Comparison of ENCODE assay signal across 2 cellular contexts in the genomic region with DNA sequence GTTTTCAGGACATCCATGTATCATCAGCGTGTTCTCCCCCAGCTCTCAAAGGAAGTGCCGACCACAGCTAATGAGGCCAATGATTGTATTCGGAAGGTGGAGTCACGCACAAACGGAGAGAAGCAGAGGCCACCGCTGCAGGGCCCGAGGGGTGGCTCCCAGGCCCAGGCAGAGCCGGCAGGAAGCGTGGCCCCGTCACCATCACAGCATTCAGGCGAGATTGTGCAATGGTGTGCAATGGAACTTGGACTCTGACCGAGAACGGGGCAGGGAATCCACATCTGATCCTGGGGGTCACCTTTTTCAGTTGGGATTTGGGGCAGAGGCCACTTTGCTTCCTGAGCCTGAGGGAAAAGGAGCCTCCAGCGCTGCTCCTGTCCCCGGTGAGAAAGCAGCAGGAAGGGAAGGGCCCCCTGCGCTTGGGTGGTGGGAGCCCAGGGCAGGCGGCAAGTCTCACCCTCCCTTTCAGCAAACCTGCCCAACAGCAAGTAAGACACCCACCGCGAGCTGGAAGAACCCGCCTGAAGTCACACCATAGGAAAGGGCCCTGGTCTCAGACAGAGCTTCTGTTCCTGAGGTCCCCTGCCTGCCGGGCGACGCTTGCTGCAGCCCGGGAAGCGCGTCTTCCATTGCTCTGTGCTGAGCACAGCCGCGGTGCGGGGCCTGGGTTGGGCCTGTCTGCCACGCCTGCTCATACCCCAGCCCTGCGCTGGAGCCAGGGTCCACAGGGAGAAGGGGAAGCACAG.
A peak's percentile ranks its signal among the peaks of the same experiment; 100 is the strongest.
TF ChIP-seq lines count a peak whose summit lies in the region.

No MANE protein-coding gene starts in this region.

TF ChIP-seq in GM23338, 12 proteins besides CTCF, POLR2A, EP300 and RAD21 (continued from another document):
- TF ChIP-seq, protein P1, sequence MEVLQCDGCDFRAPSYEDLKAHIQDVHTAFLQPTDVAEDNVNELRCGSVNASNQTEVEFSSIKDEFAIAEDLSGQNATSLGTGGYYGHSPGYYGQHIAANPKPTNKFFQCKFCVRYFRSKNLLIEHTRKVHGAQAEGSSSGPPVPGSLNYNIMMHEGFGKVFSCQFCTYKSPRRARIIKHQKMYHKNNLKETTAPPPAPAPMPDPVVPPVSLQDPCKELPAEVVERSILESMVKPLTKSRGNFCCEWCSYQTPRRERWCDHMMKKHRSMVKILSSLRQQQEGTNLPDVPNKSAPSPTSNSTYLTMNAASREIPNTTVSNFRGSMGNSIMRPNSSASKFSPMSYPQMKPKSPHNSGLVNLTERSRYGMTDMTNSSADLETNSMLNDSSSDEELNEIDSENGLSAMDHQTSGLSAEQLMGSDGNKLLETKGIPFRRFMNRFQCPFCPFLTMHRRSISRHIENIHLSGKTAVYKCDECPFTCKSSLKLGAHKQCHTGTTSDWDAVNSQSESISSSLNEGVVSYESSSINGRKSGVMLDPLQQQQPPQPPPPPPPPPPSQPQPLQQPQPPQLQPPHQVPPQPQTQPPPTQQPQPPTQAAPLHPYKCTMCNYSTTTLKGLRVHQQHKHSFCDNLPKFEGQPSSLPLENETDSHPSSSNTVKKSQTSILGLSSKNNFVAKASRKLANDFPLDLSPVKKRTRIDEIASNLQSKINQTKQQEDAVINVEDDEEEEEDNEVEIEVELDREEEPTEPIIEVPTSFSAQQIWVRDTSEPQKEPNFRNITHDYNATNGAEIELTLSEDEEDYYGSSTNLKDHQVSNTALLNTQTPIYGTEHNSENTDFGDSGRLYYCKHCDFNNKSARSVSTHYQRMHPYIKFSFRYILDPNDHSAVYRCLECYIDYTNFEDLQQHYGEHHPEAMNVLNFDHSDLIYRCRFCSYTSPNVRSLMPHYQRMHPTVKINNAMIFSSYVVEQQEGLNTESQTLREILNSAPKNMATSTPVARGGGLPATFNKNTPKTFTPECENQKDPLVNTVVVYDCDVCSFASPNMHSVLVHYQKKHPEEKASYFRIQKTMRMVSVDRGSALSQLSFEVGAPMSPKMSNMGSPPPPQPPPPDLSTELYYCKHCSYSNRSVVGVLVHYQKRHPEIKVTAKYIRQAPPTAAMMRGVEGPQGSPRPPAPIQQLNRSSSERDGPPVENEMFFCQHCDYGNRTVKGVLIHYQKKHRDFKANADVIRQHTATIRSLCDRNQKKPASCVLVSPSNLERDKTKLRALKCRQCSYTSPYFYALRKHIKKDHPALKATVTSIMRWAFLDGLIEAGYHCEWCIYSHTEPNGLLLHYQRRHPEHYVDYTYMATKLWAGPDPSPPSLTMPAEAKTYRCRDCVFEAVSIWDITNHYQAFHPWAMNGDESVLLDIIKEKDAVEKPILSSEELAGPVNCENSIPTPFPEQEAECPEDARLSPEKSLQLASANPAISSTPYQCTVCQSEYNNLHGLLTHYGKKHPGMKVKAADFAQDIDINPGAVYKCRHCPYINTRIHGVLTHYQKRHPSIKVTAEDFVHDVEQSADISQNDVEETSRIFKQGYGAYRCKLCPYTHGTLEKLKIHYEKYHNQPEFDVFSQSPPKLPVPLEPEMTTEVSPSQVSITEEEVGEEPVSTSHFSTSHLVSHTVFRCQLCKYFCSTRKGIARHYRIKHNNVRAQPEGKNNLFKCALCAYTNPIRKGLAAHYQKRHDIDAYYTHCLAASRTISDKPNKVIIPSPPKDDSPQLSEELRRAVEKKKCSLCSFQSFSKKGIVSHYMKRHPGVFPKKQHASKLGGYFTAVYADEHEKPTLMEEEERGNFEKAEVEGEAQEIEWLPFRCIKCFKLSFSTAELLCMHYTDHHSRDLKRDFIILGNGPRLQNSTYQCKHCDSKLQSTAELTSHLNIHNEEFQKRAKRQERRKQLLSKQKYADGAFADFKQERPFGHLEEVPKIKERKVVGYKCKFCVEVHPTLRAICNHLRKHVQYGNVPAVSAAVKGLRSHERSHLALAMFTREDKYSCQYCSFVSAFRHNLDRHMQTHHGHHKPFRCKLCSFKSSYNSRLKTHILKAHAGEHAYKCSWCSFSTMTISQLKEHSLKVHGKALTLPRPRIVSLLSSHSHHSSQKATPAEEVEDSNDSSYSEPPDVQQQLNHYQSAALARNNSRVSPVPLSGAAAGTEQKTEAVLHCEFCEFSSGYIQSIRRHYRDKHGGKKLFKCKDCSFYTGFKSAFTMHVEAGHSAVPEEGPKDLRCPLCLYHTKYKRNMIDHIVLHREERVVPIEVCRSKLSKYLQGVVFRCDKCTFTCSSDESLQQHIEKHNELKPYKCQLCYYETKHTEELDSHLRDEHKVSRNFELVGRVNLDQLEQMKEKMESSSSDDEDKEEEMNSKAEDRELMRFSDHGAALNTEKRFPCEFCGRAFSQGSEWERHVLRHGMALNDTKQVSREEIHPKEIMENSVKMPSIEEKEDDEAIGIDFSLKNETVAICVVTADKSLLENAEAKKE (CRISPR knock-in tag; IDR thresholded peaks at IDR 0.05): no peak
- TF ChIP-seq STAT1 (IDR thresholded peaks at IDR 0.05; ENCODE audit: unreplicated experiment): no peak
- TF ChIP-seq, protein P2, sequence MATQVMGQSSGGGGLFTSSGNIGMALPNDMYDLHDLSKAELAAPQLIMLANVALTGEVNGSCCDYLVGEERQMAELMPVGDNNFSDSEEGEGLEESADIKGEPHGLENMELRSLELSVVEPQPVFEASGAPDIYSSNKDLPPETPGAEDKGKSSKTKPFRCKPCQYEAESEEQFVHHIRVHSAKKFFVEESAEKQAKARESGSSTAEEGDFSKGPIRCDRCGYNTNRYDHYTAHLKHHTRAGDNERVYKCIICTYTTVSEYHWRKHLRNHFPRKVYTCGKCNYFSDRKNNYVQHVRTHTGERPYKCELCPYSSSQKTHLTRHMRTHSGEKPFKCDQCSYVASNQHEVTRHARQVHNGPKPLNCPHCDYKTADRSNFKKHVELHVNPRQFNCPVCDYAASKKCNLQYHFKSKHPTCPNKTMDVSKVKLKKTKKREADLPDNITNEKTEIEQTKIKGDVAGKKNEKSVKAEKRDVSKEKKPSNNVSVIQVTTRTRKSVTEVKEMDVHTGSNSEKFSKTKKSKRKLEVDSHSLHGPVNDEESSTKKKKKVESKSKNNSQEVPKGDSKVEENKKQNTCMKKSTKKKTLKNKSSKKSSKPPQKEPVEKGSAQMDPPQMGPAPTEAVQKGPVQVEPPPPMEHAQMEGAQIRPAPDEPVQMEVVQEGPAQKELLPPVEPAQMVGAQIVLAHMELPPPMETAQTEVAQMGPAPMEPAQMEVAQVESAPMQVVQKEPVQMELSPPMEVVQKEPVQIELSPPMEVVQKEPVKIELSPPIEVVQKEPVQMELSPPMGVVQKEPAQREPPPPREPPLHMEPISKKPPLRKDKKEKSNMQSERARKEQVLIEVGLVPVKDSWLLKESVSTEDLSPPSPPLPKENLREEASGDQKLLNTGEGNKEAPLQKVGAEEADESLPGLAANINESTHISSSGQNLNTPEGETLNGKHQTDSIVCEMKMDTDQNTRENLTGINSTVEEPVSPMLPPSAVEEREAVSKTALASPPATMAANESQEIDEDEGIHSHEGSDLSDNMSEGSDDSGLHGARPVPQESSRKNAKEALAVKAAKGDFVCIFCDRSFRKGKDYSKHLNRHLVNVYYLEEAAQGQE (IDR thresholded peaks at IDR 0.05; ENCODE audit: unreplicated experiment): no peak

TF ChIP-seq in HepG2, 621 proteins besides CTCF, POLR2A, EP300 and RAD21 (continued from another document and continues in another):
- TF ChIP-seq, protein P3, sequence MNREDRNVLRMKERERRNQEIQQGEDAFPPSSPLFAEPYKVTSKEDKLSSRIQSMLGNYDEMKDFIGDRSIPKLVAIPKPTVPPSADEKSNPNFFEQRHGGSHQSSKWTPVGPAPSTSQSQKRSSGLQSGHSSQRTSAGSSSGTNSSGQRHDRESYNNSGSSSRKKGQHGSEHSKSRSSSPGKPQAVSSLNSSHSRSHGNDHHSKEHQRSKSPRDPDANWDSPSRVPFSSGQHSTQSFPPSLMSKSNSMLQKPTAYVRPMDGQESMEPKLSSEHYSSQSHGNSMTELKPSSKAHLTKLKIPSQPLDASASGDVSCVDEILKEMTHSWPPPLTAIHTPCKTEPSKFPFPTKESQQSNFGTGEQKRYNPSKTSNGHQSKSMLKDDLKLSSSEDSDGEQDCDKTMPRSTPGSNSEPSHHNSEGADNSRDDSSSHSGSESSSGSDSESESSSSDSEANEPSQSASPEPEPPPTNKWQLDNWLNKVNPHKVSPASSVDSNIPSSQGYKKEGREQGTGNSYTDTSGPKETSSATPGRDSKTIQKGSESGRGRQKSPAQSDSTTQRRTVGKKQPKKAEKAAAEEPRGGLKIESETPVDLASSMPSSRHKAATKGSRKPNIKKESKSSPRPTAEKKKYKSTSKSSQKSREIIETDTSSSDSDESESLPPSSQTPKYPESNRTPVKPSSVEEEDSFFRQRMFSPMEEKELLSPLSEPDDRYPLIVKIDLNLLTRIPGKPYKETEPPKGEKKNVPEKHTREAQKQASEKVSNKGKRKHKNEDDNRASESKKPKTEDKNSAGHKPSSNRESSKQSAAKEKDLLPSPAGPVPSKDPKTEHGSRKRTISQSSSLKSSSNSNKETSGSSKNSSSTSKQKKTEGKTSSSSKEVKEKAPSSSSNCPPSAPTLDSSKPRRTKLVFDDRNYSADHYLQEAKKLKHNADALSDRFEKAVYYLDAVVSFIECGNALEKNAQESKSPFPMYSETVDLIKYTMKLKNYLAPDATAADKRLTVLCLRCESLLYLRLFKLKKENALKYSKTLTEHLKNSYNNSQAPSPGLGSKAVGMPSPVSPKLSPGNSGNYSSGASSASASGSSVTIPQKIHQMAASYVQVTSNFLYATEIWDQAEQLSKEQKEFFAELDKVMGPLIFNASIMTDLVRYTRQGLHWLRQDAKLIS (CRISPR knock-in tag; IDR thresholded peaks at IDR 0.05): no peak
- TF ChIP-seq, protein P4, sequence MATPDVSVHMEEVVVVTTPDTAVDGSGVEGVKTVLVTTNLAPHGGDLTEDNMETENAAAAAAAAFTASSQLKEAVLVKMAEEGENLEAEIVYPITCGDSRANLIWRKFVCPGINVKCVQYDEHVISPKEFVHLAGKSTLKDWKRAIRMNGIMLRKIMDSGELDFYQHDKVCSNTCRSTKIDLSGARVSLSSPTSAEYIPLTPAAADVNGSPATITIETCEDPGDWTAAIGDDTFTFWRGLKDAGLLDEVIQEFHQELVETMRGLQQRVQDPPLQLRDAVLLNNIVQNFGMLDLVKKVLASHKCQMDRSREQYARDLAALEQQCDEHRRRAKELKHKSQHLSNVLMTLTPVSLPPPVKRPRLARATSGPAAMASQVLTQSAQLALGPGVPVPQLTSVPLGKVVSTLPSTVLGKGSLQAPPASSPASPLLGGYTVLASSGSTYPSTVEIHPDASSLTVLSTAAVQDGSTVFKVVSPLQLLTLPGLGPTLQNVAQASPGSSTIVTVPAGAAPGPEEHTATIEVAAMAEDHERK (CRISPR knock-in tag; IDR thresholded peaks at IDR 0.05; ENCODE audit: low read depth): no peak
- TF ChIP-seq, protein P5, sequence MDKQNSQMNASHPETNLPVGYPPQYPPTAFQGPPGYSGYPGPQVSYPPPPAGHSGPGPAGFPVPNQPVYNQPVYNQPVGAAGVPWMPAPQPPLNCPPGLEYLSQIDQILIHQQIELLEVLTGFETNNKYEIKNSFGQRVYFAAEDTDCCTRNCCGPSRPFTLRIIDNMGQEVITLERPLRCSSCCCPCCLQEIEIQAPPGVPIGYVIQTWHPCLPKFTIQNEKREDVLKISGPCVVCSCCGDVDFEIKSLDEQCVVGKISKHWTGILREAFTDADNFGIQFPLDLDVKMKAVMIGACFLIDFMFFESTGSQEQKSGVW (CRISPR knock-in tag; IDR thresholded peaks at IDR 0.05; ENCODE audit: borderline replicate concordance): no peak
- TF ChIP-seq, protein P6, sequence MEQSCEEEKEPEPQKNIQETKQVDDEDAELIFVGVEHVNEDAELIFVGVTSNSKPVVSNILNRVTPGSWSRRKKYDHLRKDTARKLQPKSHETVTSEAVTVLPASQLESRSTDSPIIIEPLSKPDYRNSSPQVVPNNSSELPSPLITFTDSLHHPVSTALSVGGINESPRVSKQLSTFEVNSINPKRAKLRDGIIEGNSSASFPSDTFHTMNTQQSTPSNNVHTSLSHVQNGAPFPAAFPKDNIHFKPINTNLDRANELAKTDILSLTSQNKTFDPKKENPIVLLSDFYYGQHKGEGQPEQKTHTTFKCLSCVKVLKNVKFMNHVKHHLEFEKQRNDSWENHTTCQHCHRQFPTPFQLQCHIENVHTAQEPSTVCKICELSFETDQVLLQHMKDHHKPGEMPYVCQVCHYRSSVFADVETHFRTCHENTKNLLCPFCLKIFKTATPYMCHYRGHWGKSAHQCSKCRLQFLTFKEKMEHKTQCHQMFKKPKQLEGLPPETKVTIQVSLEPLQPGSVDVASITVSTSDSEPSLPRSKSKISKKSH (CRISPR knock-in tag; IDR thresholded peaks at IDR 0.05; ENCODE audit: borderline replicate concordance): no peak
- TF ChIP-seq ZNF83 (CRISPR knock-in tag; IDR thresholded peaks at IDR 0.05; ENCODE audit: borderline replicate concordance) (no peak), BHLHE40 (IDR thresholded peaks at IDR 0.05; ENCODE audit: low read length) (peak; percentile 61), HHEX (CRISPR knock-in tag; IDR thresholded peaks at IDR 0.05) (0 out of 2 replicates have a peak, but pooled peaks have one; percentile 45), RNF2 (conservative IDR thresholded peaks at IDR 0.05; ENCODE audit: low read depth) (0 out of 2 replicates have a peak, but pooled peaks have one; percentile 46), ZNF484 (CRISPR knock-in tag; IDR thresholded peaks at IDR 0.05; ENCODE audit: borderline replicate concordance, low read depth) (no peak), SMARCE1 (IDR thresholded peaks at IDR 0.05; ENCODE audit: borderline replicate concordance) (no peak), FOXA1 (IDR thresholded peaks at IDR 0.05) (no peak), FOXA1 (CRISPR knock-in tag; IDR thresholded peaks at IDR 0.05) (no peak), ZNF747 (CRISPR knock-in tag; IDR thresholded peaks at IDR 0.05; ENCODE audit: borderline replicate concordance) (no peak), SIX4 (CRISPR knock-in tag; IDR thresholded peaks at IDR 0.05) (no peak), NCOA1 (CRISPR knock-in tag; IDR thresholded peaks at IDR 0.05) (no peak)
- TF ChIP-seq, protein P7, sequence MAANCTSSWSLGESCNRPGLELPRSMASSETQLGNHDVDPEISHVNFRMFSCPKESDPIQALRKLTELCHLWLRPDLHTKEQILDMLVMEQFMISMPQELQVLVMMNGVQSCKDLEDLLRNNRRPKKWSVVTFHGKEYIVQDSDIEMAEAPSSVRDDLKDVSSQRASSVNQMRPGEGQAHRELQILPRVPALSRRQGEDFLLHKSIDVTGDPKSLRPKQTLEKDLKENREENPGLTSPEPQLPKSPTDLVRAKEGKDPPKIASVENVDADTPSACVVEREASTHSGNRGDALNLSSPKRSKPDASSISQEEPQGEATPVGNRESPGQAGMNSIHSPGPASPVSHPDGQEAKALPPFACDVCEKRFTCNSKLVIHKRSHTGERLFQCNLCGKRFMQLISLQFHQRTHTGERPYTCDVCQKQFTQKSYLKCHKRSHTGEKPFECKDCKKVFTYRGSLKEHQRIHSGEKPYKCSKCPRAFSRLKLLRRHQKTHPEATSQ (CRISPR knock-in tag; IDR thresholded peaks at IDR 0.05; ENCODE audit: borderline replicate concordance): no peak
- TF ChIP-seq, protein P8, sequence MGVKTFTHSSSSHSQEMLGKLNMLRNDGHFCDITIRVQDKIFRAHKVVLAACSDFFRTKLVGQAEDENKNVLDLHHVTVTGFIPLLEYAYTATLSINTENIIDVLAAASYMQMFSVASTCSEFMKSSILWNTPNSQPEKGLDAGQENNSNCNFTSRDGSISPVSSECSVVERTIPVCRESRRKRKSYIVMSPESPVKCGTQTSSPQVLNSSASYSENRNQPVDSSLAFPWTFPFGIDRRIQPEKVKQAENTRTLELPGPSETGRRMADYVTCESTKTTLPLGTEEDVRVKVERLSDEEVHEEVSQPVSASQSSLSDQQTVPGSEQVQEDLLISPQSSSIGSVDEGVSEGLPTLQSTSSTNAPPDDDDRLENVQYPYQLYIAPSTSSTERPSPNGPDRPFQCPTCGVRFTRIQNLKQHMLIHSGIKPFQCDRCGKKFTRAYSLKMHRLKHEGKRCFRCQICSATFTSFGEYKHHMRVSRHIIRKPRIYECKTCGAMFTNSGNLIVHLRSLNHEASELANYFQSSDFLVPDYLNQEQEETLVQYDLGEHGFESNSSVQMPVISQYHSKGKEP (CRISPR knock-in tag; IDR thresholded peaks at IDR 0.05): no peak
- TF ChIP-seq, protein P9, sequence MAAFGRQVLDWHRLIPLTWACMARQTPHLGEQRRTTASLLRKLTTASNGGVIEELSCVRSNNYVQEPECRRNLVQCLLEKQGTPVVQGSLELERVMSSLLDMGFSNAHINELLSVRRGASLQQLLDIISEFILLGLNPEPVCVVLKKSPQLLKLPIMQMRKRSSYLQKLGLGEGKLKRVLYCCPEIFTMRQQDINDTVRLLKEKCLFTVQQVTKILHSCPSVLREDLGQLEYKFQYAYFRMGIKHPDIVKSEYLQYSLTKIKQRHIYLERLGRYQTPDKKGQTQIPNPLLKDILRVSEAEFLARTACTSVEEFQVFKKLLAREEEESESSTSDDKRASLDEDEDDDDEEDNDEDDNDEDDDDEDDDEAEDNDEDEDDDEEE (CRISPR knock-in tag; IDR thresholded peaks at IDR 0.05): no peak
